12 cellular contexts compared by ENCODE assay signal in the genomic region with DNA sequence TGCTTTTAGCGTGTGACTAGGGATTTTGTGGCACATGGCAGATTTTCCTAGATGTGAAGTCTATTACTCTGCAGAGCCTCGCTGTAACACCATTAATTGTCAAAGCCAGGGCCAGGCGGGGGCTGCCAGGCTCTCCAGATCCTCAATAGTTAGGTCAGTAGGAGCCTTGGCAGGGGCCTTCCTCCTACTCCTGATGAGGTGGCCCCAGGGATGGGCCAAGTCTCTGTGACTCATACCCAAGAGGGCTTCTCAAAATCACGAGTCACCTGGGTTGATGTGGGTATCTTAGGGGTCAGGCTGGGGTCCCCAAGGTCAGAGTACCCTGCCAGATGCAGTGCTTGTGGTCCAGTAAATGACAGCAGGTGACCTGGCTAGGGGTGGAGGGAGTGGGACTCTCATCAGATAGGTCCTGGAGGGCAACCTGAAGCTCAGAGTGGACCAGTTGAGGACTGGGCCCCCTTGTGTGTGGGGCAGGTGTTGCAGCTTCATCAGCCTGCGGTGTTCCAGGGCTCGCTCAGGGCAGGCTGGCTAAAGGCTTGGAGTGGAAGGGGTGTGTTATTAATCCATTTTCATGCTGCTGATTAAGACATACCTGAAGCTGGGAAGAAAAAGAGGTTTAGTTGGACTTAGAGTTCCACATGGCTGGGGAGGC.
DNase-seq lines count a peak whose midpoint lies in the region; FAIRE-seq and TF ChIP-seq lines count a peak whose summit lies in the region.
"Had no signal": no experiment of that assay in that cellular context is flagged by ENCODE, and none has a peak within 500 bp of the region (broad histone marks: within the 10 kb centered on the region; RNA-seq: fewer than 3 reads in every experiment).

No MANE protein-coding gene starts in this region.

- H3K4me3 Mint-ChIP-seq in activated naive CD4-positive, alpha-beta T cell treated with anti-CD3 and anti-CD28 coated beads for 36 hours: no peak overlapping the region
- H3K4me3 Mint-ChIP-seq: activated T-cell treated with anti-CD3 and anti-CD28 coated beads, Interleukin-2, amount 50 U/mL, for 24 hours; T-helper 2 cell treated with Interferon-gamma antibody and Interleukin-4, amounts not matched to agents 5 μg/mL and 100 μg/mL, for 36 hours had no signal

- no peak for FAIRE-seq in GM12892 (lab: Jason Lieb, UNC)

- no peaks in the 10 kb centered on the region for H3K36me3 Mint-ChIP-seq in activated naive CD4-positive, alpha-beta T cell treated with anti-CD3 and anti-CD28 coated beads for 36 hours (ENCODE audit: low read depth)

- no peaks in the 10 kb centered on the region for H3K4me1 Mint-ChIP-seq in activated naive CD4-positive, alpha-beta T cell treated with anti-CD3 and anti-CD28 coated beads for 36 hours (ENCODE audit: low read depth)

- H3K27ac Mint-ChIP-seq in activated naive CD4-positive, alpha-beta T cell treated with anti-CD3 and anti-CD28 coated beads for 36 hours: no peak overlapping the region
- H3K27ac Mint-ChIP-seq: activated T-cell treated with anti-CD3 and anti-CD28 coated beads, Interleukin-2, amount 50 U/mL, for 24 hours; T-helper 2 cell treated with Interferon-gamma antibody and Interleukin-4, amounts not matched to agents 5 μg/mL and 100 μg/mL, for 36 hours had no signal

- CTCF ChIA-PET in activated naive CD4-positive, alpha-beta T cell treated with anti-CD3 and anti-CD28 coated beads for 36 hours (lab: Charles Lee): interaction anchor here (1.8 kb wide), 1 partner anchor 24 kb away, joined by 7 read pairs; no protein-coding TSS in a partner anchor

- DNase-seq in 8988T (peak; percentile 18), GM12892 (ENCODE audit: insufficient read length) (peak; percentile 18), UCSD-AML1 (lab: John Stamatoyannopoulos, UW; ENCODE audit: unreplicated experiment) (peak; percentile 35), islet precursor cell (peak; percentile 63), hippocampal formation (lab: John Stamatoyannopoulos, UW) (no peak), cerebellar nuclear complex (lab: John Stamatoyannopoulos, UW) (no peak), SKM-1 treated with dmso at 0.1 percent for 144 hours (lab: John Stamatoyannopoulos, UW; ENCODE audit: unreplicated experiment) (no peak)
- DNase-seq in activated naive CD4-positive, alpha-beta T cell treated with anti-CD3 and anti-CD28 coated beads for 36 hours: no peak
- DNase-seq: activated T-cell treated with anti-CD3 and anti-CD28 coated beads, Interleukin-2, amount 50 U/mL, for 24 hours; NCI-H510A; stimulated activated CD4-positive, alpha-beta T cell treated with anti-CD3 and anti-CD28 coated beads, Interleukin-4, amount 100 ng/mL, for 4 hours had no signal

- no peak for TF ChIP-seq POLR2A in GM12892 (IDR thresholded peaks at IDR 0.05; ENCODE audit: low read depth, low read length)

- no peaks in the 10 kb centered on the region for H3K27me3 Mint-ChIP-seq in activated naive CD4-positive, alpha-beta T cell treated with anti-CD3 and anti-CD28 coated beads for 36 hours (ENCODE audit: low read depth)
- H3K27me3 Mint-ChIP-seq: activated T-cell treated with anti-CD3 and anti-CD28 coated beads, Interleukin-2, amount 50 U/mL, for 24 hours had no signal

- H3K9me3 Mint-ChIP-seq in activated naive CD4-positive, alpha-beta T cell treated with anti-CD3 and anti-CD28 coated beads for 36 hours: no peaks in the 10 kb centered on the region
- H3K9me3 Mint-ChIP-seq: activated T-cell treated with anti-CD3 and anti-CD28 coated beads, Interleukin-2, amount 50 U/mL, for 24 hours; T-helper 2 cell treated with Interferon-gamma antibody and Interleukin-4, amounts not matched to agents 5 μg/mL and 100 μg/mL, for 36 hours had no signal

- intact Hi-C loops in activated naive CD4-positive, alpha-beta T cell treated with anti-CD3 and anti-CD28 coated beads for 36 hours (cut with micrococcal nuclease): no loop called here

Comparison
In these comparisons a context has a peak if more than half of its experiments do, and no peak if none do; other contexts are left out.
1. DNase-seq: peak in 8988T (single experiment), GM12892 (single experiment), UCSD-AML1 (single experiment) and islet precursor cell (single experiment); none in hippocampal formation (0 of 2), cerebellar nuclear complex (0 of 2), activated naive CD4-positive, alpha-beta T cell treated with anti-CD3 and anti-CD28 coated beads for 36 hours (single experiment) and SKM-1 treated with dmso at 0.1 percent for 144 hours (single experiment).